ENCODE assay signal across 9 cellular contexts in the genomic region with DNA sequence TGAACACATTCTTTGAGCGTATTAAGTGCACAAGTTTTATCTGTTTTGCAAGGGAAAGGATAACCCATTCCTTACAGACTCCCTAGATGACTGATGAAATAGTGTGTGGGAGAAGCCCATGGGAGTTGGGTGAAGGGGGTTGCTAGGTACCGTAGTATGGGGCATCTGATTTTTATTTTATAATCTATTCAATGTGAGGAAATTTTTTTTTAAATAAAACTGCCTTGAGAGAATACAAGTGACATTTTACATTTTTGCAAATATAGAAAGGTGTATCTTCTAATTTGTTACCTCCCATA. TPM values are rescaled to one million over a fixed set of nuclear protein-coding genes. Genes with fewer than 3 reads are reported as not detected.
DNase-seq lines count a peak whose midpoint lies in the region; ATAC-seq and TF ChIP-seq lines count a peak whose summit lies in the region.
"Had no signal": no experiment of that assay in that cellular context is flagged by ENCODE, and none has a peak within 500 bp of the region (broad histone marks: within the 10 kb centered on the region; RNA-seq: fewer than 3 reads in every experiment).

No MANE protein-coding gene starts in this region.

- no peak for TF ChIP-seq RAD21 in IMR-90 (IDR thresholded peaks at IDR 0.05; ENCODE audit: low read length)

- intact Hi-C loops in IMR-90 (cut with micrococcal nuclease) = no loop called here
- intact Hi-C loops in mammary epithelial cell (cut with micrococcal nuclease) = no loop called here

- H3K9me1 ChIP-seq in IMR-90 (ENCODE audit: insufficient read depth, low read length) = no peaks in the 10 kb centered on the region

- H3K9ac ChIP-seq in IMR-90 (ENCODE audit: low read depth, low read length) = peak overlapping the region; percentile 97; the same call in 1 of the 2 replicates
- H3K9ac ChIP-seq in mammary epithelial cell (ENCODE audit: insufficient read depth, low read length) = peak overlapping the region; percentile 99
- H3K9ac ChIP-seq in mucosa of rectum (ENCODE audit: low read depth in 1 of 2, low read length in 2 of 2) = peak overlapping the region in 1 of 2 donors; percentile 91

- H3K27ac ChIP-seq in IMR-90 (ENCODE audit: insufficient read depth, low read length) (no peak overlapping the region), mammary epithelial cell (ENCODE audit: insufficient read depth, low read depth, low read length) (peak overlapping the region; percentile 97), mucosa of rectum (ENCODE audit: low read depth in 2 of 2, low read length in 2 of 2) (no peak overlapping the region)

- dilution Hi-C loops in IMR-90 (cut with HindIII; ENCODE audit: low sequenced_read_pairs, unreplicated experiment) = no loop called here
- dilution Hi-C loops in mammary epithelial cell (cut with HindIII; ENCODE audit: low sequenced_read_pairs) = no loop called here

- H3K4me1 ChIP-seq in IMR-90 (ENCODE audit: control insufficient read depth, insufficient read depth, low read length) = no peaks in the 10 kb centered on the region
- peaks cover 9% of the 10 kb centered on the region for H3K4me1 ChIP-seq in mammary epithelial cell (ENCODE audit: insufficient read depth, low read length)
- peaks cover 5 to 13% of the 10 kb centered on the region in 2 donors for H3K4me1 ChIP-seq in mucosa of rectum (ENCODE audit: control insufficient read depth in 2 of 2, insufficient read depth in 2 of 2, low read length in 2 of 2)

- POLR2A ChIA-PET in IMR-90 (lab: Charles Lee; ENCODE audit: unreplicated experiment) = interaction anchor here (0.6 kb wide), 1 partner anchor 16 kb away, joined by 5 read pairs; no protein-coding TSS in a partner anchor

- H3K4me3 ChIP-seq in AG10803 (ENCODE audit: low read length) = peak overlapping the region; percentile 84
- H3K4me3 ChIP-seq in IMR-90 (ENCODE audit: insufficient read depth, low read depth, low read length) = peak overlapping the region; percentile 92
- peak overlapping the region; percentile 77 to 99 (median 90) for H3K4me3 ChIP-seq in mammary epithelial cell (replicated peaks in 1 of 3; ENCODE audit: insufficient read depth in 1 of 3, low read depth in 2 of 3, low read length in 3 of 3)
- peak overlapping the region; percentile 94 to 98 for H3K4me3 ChIP-seq in mucosa of rectum (ENCODE audit: low read length in 2 of 2)

- TF ChIP-seq POLR2A in IMR-90 (IDR thresholded peaks at IDR 0.05; ENCODE audit: low read depth, low read length) = no peak

- TF ChIP-seq CTCF in AG10803 (conservative IDR thresholded peaks at IDR 0.05; ENCODE audit: low read length) (no peak), IMR-90 (conservative IDR thresholded peaks at IDR 0.05; ENCODE audit: low read depth, low read length) (no peak), mammary epithelial cell (conservative IDR thresholded peaks at IDR 0.05 in 1 of 2, IDR thresholded peaks at IDR 0.05 in 1 of 2; ENCODE audit: extremely low read depth in 1 of 2, insufficient read depth in 1 of 2, low read depth in 1 of 2, low read length in 2 of 2) (no peak)

- ATAC-seq in IMR-90 (ENCODE audit: low read depth) = no peak

- no peak overlapping the region for H3K23ac ChIP-seq in IMR-90 (ENCODE audit: low read depth, low read length)

- H3K18ac ChIP-seq in IMR-90 (ENCODE audit: low read depth, low read length) = no peak overlapping the region

- H3K79me1 ChIP-seq in IMR-90 (ENCODE audit: low read depth in 1 of 2, low read length in 2 of 2) = peaks cover 0 to 35% of the 10 kb centered on the region in 2 experiments; a peak in 2 of 4 replicates

- H2AK5ac ChIP-seq in IMR-90 (ENCODE audit: low read depth, low read length) = no peak overlapping the region

- H2BK120ac ChIP-seq in IMR-90 (ENCODE audit: low read depth, low read length) = no peak overlapping the region

- DNase-seq in AG10803 (ENCODE audit: low read depth) (peak; percentile 56), IMR-90 (no peak), mammary epithelial cell (no peak), ACHN (no peak), ecto neural progenitor cell (ENCODE audit: low spot score) (no peak), NCI-H2029 (lab: John Stamatoyannopoulos, UW) (no peak)
- DNase-seq in effector CD8-positive, alpha-beta T cell (lab: John Stamatoyannopoulos, UW) = no peak
- DNase-seq: amniotic stem cell had no signal

- H3K79me2 ChIP-seq in mammary epithelial cell (ENCODE audit: insufficient read depth, low read length) = peaks cover 62% of the 10 kb centered on the region

- H2BK15ac ChIP-seq in IMR-90 (ENCODE audit: low read depth, low read length) = no peak overlapping the region

- H3K56ac ChIP-seq in IMR-90 (ENCODE audit: extremely low read depth, insufficient read depth, low read length) = no peak overlapping the region

- H3K9me3 ChIP-seq in IMR-90 (ENCODE audit: control insufficient read depth, insufficient read depth, low read length) (no peaks in the 10 kb centered on the region), mammary epithelial cell (replicated peaks; ENCODE audit: insufficient read depth, low read length) (no peaks in the 10 kb centered on the region), mucosa of rectum (ENCODE audit: control insufficient read depth in 2 of 2, low read length in 2 of 2) (no peaks in the 10 kb centered on the region)

- no CpG with 5 or more reads among the region's 2 CpGs for WGBS in IMR-90 (ENCODE audit: extremely low coverage in 2 of 2, insufficient read length in 1 of 2), 2 experiments
- 44% methylated on average over 2 of the region's 2 CpGs for WGBS in mammary epithelial cell (ENCODE audit: low coverage, missing lambda C conversion rate)

- no peak overlapping the region for H2AFZ ChIP-seq in IMR-90 (replicated peaks; ENCODE audit: low read length, poor library complexity)
- no peak overlapping the region for H2AFZ ChIP-seq in mammary epithelial cell (ENCODE audit: low read depth, low read length)

- no peak overlapping the region for H2AK9ac ChIP-seq in IMR-90 (replicated peaks; ENCODE audit: low read depth, low read length, poor library complexity)

- H3K4ac ChIP-seq in IMR-90 (ENCODE audit: low read depth, low read length) = no peak overlapping the region

- in situ Hi-C loops in IMR-90 (cut with MboI; ENCODE audit: low sequenced_read_pairs) = no loop called here
- in situ Hi-C loops in mammary epithelial cell (cut with MboI; ENCODE audit: low sequenced_read_pairs in 2 of 2) = no loop called here
- in situ Hi-C loops in ACHN (cut with HindIII; ENCODE audit: low pct_ligation_motif_present, low pct_unique_long_range_greater_than_20kb, low sequenced_read_pairs) = no loop called here

- CTCF ChIA-PET in IMR-90 (lab: Yijun Ruan, JAX) = interaction anchor here (1.0 kb wide), 1 partner anchor 11 kb away, joined by 3 read pairs; no protein-coding TSS in a partner anchor
- CTCF ChIA-PET in mammary epithelial cell (lab: Charles Lee; ENCODE audit: low non-redundant PET) = no interaction called here

- H3K27me3 ChIP-seq in IMR-90 (ENCODE audit: control insufficient read depth, insufficient read depth, low read length) = no peaks in the 10 kb centered on the region
- no peaks in the 10 kb centered on the region for H3K27me3 ChIP-seq in mammary epithelial cell (ENCODE audit: insufficient read depth, low read length)
- no peaks in the 10 kb centered on the region for H3K27me3 ChIP-seq in mucosa of rectum (ENCODE audit: control insufficient read depth in 2 of 2, insufficient read depth in 2 of 2, low read length in 2 of 2)

- H3K4me2 ChIP-seq in IMR-90 (ENCODE audit: low read depth, low read length) (peak overlapping the region; percentile 95), mammary epithelial cell (ENCODE audit: insufficient read depth, low read depth, low read length) (peak overlapping the region; percentile 88)

- H2BK5ac ChIP-seq in IMR-90 (ENCODE audit: low read depth, low read length, poor library complexity, severe bottlenecking) = no peak overlapping the region

- H4K91ac ChIP-seq in IMR-90 (ENCODE audit: insufficient read depth, low read depth, low read length) = no peak overlapping the region

- peaks cover 18% of the 10 kb centered on the region; the same call in 1 of the 2 replicates for H4K20me1 ChIP-seq in IMR-90 (ENCODE audit: insufficient read depth, low read length)
- no peaks in the 10 kb centered on the region for H4K20me1 ChIP-seq in mammary epithelial cell (ENCODE audit: insufficient read depth, low read length)

- H3K36me3 ChIP-seq in IMR-90 (ENCODE audit: control insufficient read depth, insufficient read depth, low read length) = peaks cover 1% of the 10 kb centered on the region; the same call in 1 of the 2 replicates
- peaks cover 5% of the 10 kb centered on the region for H3K36me3 ChIP-seq in mammary epithelial cell (ENCODE audit: insufficient read depth, low read length)
- H3K36me3 ChIP-seq in mucosa of rectum (ENCODE audit: control insufficient read depth in 2 of 2, insufficient read depth in 2 of 2, low read length in 2 of 2) = no peaks in the 10 kb centered on the region

- no peak overlapping the region for H4K8ac ChIP-seq in IMR-90 (ENCODE audit: low read depth in 2 of 2, low read length in 2 of 2)

- no TSS peak for BruUV-seq in IMR-90 (replicated peaks; lab: Mats Ljungman, UMichigan)
- no TSS peak for BruUV-seq in mammary epithelial cell (replicated peaks; lab: Mats Ljungman, UMichigan)

- H2BK20ac ChIP-seq in IMR-90 (ENCODE audit: low read depth, low read length) = no peak overlapping the region

- no peak overlapping the region for H4K5ac ChIP-seq in IMR-90 (ENCODE audit: low read depth, low read length)

- no peak overlapping the region for H3K14ac ChIP-seq in IMR-90 (replicated peaks; ENCODE audit: low read depth, low read length)

TF ChIP-seq in IMR-90, 13 proteins besides CTCF, POLR2A, EP300 and RAD21 (continues in another document):
- no peak for TF ChIP-seq MAZ (IDR thresholded peaks at IDR 0.05; ENCODE audit: borderline replicate concordance, low read depth, low read length)

RNA-seq across cellular contexts. Expression of a gene that starts 1.4 kb away (rescaled TPM):
- total RNA-seq in IMR-90 (2012; rRNA removed) (42.3 and 48.0 TPM in 2 replicates), mammary epithelial cell (10 to 100 TPM; 33.2 to 55.8 TPM)
- polyA plus RNA-seq in IMR-90 (2012; rRNA removed) (12.1 and 15.0 TPM in 2 replicates), mammary epithelial cell (11.9 TPM)
- polyA plus RNA-seq in IMR-90 (2012; cell fraction: cytosol; rRNA removed) = 1.0 and 1.3 TPM in 2 replicates
- polyA plus RNA-seq in IMR-90 (2012; cell fraction: nucleus; rRNA removed; ENCODE audit: low replicate concordance) = 12.3 and 110 TPM in 2 replicates
- 26.7 TPM for polyA minus RNA-seq in mammary epithelial cell

RNA-seq across cellular contexts. Expression of a gene that starts 15.7 kb away (rescaled TPM):
- total RNA-seq in IMR-90 (2012; rRNA removed) = under 0.01 and 0.28 TPM in 2 replicates
- 0.34 and 0.36 TPM in 2 replicates for polyA plus RNA-seq in IMR-90 (2012; rRNA removed)
- 0.25 and 0.43 TPM in 2 replicates for polyA plus RNA-seq in IMR-90 (2012; cell fraction: cytosol; rRNA removed)
- 0.30 TPM in 2 replicates for polyA plus RNA-seq in IMR-90 (2012; cell fraction: nucleus; rRNA removed; ENCODE audit: low replicate concordance)
- total RNA-seq in mammary epithelial cell = under 1 TPM; 0.17 to 0.68 TPM
- polyA plus RNA-seq in mammary epithelial cell = 0.11 TPM
- polyA minus RNA-seq in mammary epithelial cell = not detected
